ENCODE assay signal across 16 cellular contexts in genomic region chr1:177914603-177915002, GRCh38. TPM values are rescaled to one million over a fixed set of nuclear protein-coding genes. Genes with fewer than 3 reads are reported as not detected.
"Had no signal": no experiment of that assay in that cellular context is flagged by ENCODE, and none has a peak within 500 bp of the region (broad histone marks: within the 10 kb centered on the region; RNA-seq: fewer than 3 reads in every experiment).

No MANE protein-coding gene starts in this region.

- H3K9me3 Mint-ChIP-seq: activated CD4-positive, alpha-beta T cell treated with anti-CD3 and anti-CD28 coated beads, Interleukin-2, amount 10 ng/mL, durations not matched to agents 7 days and 5 days; activated naive CD8-positive, alpha-beta T cell treated with anti-CD3 and anti-CD28 coated beads for 36 hours; brain had no signal

- H3K9me3 ChIP-seq: pancreas, thyroid gland had no signal

- H3K27ac Mint-ChIP-seq: activated CD4-positive, alpha-beta T cell treated with anti-CD3 and anti-CD28 coated beads, Interleukin-2, amount 10 ng/mL, durations not matched to agents 7 days and 5 days; activated naive CD8-positive, alpha-beta T cell treated with anti-CD3 and anti-CD28 coated beads for 36 hours; brain; naive B cell; neural progenitor cell; T-helper 17 cell had no signal

- H3K4me3 Mint-ChIP-seq: activated CD4-positive, alpha-beta T cell treated with anti-CD3 and anti-CD28 coated beads, Interleukin-2, amount 10 ng/mL, durations not matched to agents 7 days and 5 days; activated naive CD8-positive, alpha-beta T cell treated with anti-CD3 and anti-CD28 coated beads for 36 hours; brain; naive B cell; neural progenitor cell; T-helper 17 cell had no signal

- H3K27me3 Mint-ChIP-seq: activated CD4-positive, alpha-beta T cell treated with anti-CD3 and anti-CD28 coated beads, Interleukin-2, amount 10 ng/mL, durations not matched to agents 7 days and 5 days; T-helper 17 cell had no signal

- H3K4me3 ChIP-seq: neural progenitor cell, pancreas, thyroid gland had no signal

- H3K27ac ChIP-seq: neural progenitor cell, pancreas, thyroid gland had no signal

- H3K36me3 ChIP-seq: neural progenitor cell, pancreas, thyroid gland had no signal

- DNase-seq: activated CD4-positive, alpha-beta T cell treated with anti-CD3 and anti-CD28 coated beads, Interleukin-2, amount 10 ng/mL, durations not matched to agents 7 days and 5 days; activated CD4-positive, CD25-positive, alpha-beta regulatory T cell; activated CD8-positive, alpha-beta memory T cell treated with anti-CD3 and anti-CD28 coated beads for 24 hours; activated naive CD8-positive, alpha-beta T cell treated with anti-CD3 and anti-CD28 coated beads for 36 hours; amygdala; cortex of kidney; effector CD4-positive, alpha-beta T cell; naive B cell; pancreas; stimulated activated CD4-positive, alpha-beta T cell treated with anti-CD3 and anti-CD28 coated beads, Interleukin-12 subunit alpha, Interleukin-12 subunit beta, amount 100 ng/mL, for 4 hours; stimulated activated CD4-positive, alpha-beta T cell treated with anti-CD3 and anti-CD28 coated beads, Interleukin-2, amount 100 ng/mL, for 24 hours; T-helper 17 cell; thyroid gland had no signal

- H3K36me3 Mint-ChIP-seq: activated naive CD8-positive, alpha-beta T cell treated with anti-CD3 and anti-CD28 coated beads for 36 hours; brain; naive B cell; neural progenitor cell had no signal

- H3K4me1 ChIP-seq: neural progenitor cell, thyroid gland had no signal

- H3K4me1 Mint-ChIP-seq: activated CD4-positive, alpha-beta T cell treated with anti-CD3 and anti-CD28 coated beads, Interleukin-2, amount 10 ng/mL, durations not matched to agents 7 days and 5 days; activated naive CD8-positive, alpha-beta T cell treated with anti-CD3 and anti-CD28 coated beads for 36 hours; naive B cell; T-helper 17 cell had no signal

- H3K27me3 ChIP-seq: neural progenitor cell, pancreas, thyroid gland had no signal

RNA-seq across cellular contexts. Expression of gene SEC16B, which starts 55.3 kb away (rescaled TPM):
- total RNA-seq: activated naive CD8-positive, alpha-beta T cell treated with anti-CD3 and anti-CD28 coated beads for 36 hours; mononuclear cell; T-helper 17 cell had no signal
